Comparison of ENCODE assay signal across 11 cellular contexts in genomic region chr6:51934098-51934497, GRCh38.
DNase-seq lines count a peak whose midpoint lies in the region; TF ChIP-seq lines count a peak whose summit lies in the region.
"Had no signal": no experiment of that assay in that cellular context is flagged by ENCODE, and none has a peak within 500 bp of the region (broad histone marks: within the 10 kb centered on the region; RNA-seq: fewer than 3 reads in every experiment).

No MANE protein-coding gene starts in this region.

- H3K4me2 ChIP-seq in OCI-LY3 (ENCODE audit: low read length), result no peak overlapping the region

- H3K27me3 ChIP-seq in OCI-LY3 (ENCODE audit: low read depth, low read length), result peaks cover 47% of the 10 kb centered on the region
- H3K27me3 ChIP-seq in esophagus muscularis mucosa, result no peaks in the 10 kb centered on the region
- H3K27me3 ChIP-seq: neutrophil, SJCRH30 had no signal

- H3K79me2 ChIP-seq in OCI-LY3 (ENCODE audit: low read length), result no peaks in the 10 kb centered on the region

- POLR2A ChIA-PET in HEK293 (lab: Yijun Ruan, JAX), result no interaction called here

- no peak overlapping the region for H3K9ac ChIP-seq in OCI-LY3 (ENCODE audit: low read length)

- H4K20me1 ChIP-seq in OCI-LY3 (ENCODE audit: insufficient read depth, low read length), result no peaks in the 10 kb centered on the region

- TF ChIP-seq EP300 in esophagus muscularis mucosa (IDR thresholded peaks at IDR 0.05), result no peak

- H3K4me1 ChIP-seq in HEK293 (ENCODE audit: control insufficient read depth, insufficient read depth, low read length), result no peaks in the 10 kb centered on the region
- H3K4me1 ChIP-seq in OCI-LY3 (ENCODE audit: low read length), result peaks cover under 1% of the 10 kb centered on the region; the same call in 1 of the 2 replicates
- no peaks in the 10 kb centered on the region for H3K4me1 ChIP-seq in esophagus muscularis mucosa

- H3K4me3 ChIP-seq in HEK293 (ENCODE audit: low read depth, low read length) (no peak overlapping the region), OCI-LY3 (ENCODE audit: low read length) (no peak overlapping the region), esophagus muscularis mucosa (no peak overlapping the region)
- H3K4me3 ChIP-seq: SJCRH30 had no signal

- TF ChIP-seq CTCF in HEK293 (tag by site-specific recombination; IDR thresholded peaks at IDR 0.05) (no peak), OCI-LY3 (IDR thresholded peaks at IDR 0.05; ENCODE audit: low read depth, low read length) (peak; percentile 41), esophagus muscularis mucosa (IDR thresholded peaks at IDR 0.05) (no peak)

- peak; percentile 64 for DNase-seq in ELF-1 (ENCODE audit: low read depth, low spot score)
- DNase-seq in iPS DF 4.7 (ENCODE audit: extremely low read depth, low spot score), result peak; percentile 62
- no peak for DNase-seq in dedifferentiated amniotic fluid mesenchymal stem cell (ENCODE audit: extremely low spot score)
- DNase-seq in esophagus muscularis mucosa (ENCODE audit: extremely low spot score), result no peak
- no peak for DNase-seq in NCI-H2029 (lab: John Stamatoyannopoulos, UW)
- no peak for DNase-seq in OCI-M2 (lab: John Stamatoyannopoulos, UW; ENCODE audit: unreplicated experiment)
- DNase-seq: activated naive CD4-positive, alpha-beta T cell; SJCRH30 had no signal

- CTCF ChIA-PET in HEK293 (lab: Yijun Ruan, JAX), result interaction anchor here (0.6 to 1.6 kb wide), 10 partner anchors 9 to 292 kb away, joined by 3 to 9 read pairs (median 3); no protein-coding TSS in a partner anchor

- H3K9me3 ChIP-seq in HEK293 (ENCODE audit: control insufficient read depth, insufficient read depth, low read depth, low read length), result no peaks in the 10 kb centered on the region
- no peaks in the 10 kb centered on the region for H3K9me3 ChIP-seq in OCI-LY3 (ENCODE audit: insufficient read depth, low read length)
- no peaks in the 10 kb centered on the region for H3K9me3 ChIP-seq in esophagus muscularis mucosa
- H3K9me3 ChIP-seq: neutrophil, SJCRH30 had no signal

- no peaks in the 10 kb centered on the region for H3K36me3 ChIP-seq in HEK293 (ENCODE audit: control insufficient read depth in 2 of 2, insufficient read depth in 1 of 2, low read length in 2 of 2)
- no peaks in the 10 kb centered on the region for H3K36me3 ChIP-seq in OCI-LY3 (replicated peaks; ENCODE audit: low read depth, low read length)
- no peaks in the 10 kb centered on the region for H3K36me3 ChIP-seq in esophagus muscularis mucosa
- H3K36me3 ChIP-seq: neutrophil, SJCRH30 had no signal

- no peak for TF ChIP-seq POLR2A in esophagus muscularis mucosa (IDR thresholded peaks at IDR 0.05; ENCODE audit: low read depth)

- H2AFZ ChIP-seq in OCI-LY3 (ENCODE audit: low read depth, low read length), result no peak overlapping the region

- no peak overlapping the region for H3K27ac ChIP-seq in HEK293 (ENCODE audit: extremely low read depth, low read depth, low read length)
- no peak overlapping the region for H3K27ac ChIP-seq in OCI-LY3 (ENCODE audit: low read length)
- no peak overlapping the region for H3K27ac ChIP-seq in esophagus muscularis mucosa (replicated peaks in 1 of 4)
- H3K27ac ChIP-seq: neutrophil, SJCRH30 had no signal

- intact Hi-C loops in esophagus muscularis mucosa (cut with DNase I), result no loop called here

- 70% methylated on average over 7 of the region's 7 CpGs for WGBS in esophagus muscularis mucosa

TF ChIP-seq in HEK293, 187 proteins besides CTCF, POLR2A, EP300 and RAD21:
- TF ChIP-seq ZSCAN5A (tag by site-specific recombination; IDR thresholded peaks at IDR 0.05) (no peak), ZNF155 (tag by site-specific recombination; IDR thresholded peaks at IDR 0.05) (no peak), TRIM28 (IDR thresholded peaks at IDR 0.05; ENCODE audit: borderline replicate concordance, low read length) (0 out of 2 replicates have a peak, but pooled peaks have one; percentile 18), ZBTB17 (tag by site-specific recombination; IDR thresholded peaks at IDR 0.05) (0 out of 2 replicates have a peak, but pooled peaks have one; percentile 44), ZNF521 (tag by site-specific recombination; IDR thresholded peaks at IDR 0.05) (no peak)
TF ChIP-seq in HEK293: peak in this region for 2.

Comparison
In these comparisons a context has a peak if more than half of its experiments do, and no peak if none do; other contexts are left out.
1. DNase-seq: peak in ELF-1 (single experiment) and iPS DF 4.7 (single experiment); none in dedifferentiated amniotic fluid mesenchymal stem cell (single experiment), esophagus muscularis mucosa (single experiment), NCI-H2029 (single experiment) and OCI-M2 (single experiment).